Comparison of ENCODE assay signal across 27 cellular contexts in the genomic region with DNA sequence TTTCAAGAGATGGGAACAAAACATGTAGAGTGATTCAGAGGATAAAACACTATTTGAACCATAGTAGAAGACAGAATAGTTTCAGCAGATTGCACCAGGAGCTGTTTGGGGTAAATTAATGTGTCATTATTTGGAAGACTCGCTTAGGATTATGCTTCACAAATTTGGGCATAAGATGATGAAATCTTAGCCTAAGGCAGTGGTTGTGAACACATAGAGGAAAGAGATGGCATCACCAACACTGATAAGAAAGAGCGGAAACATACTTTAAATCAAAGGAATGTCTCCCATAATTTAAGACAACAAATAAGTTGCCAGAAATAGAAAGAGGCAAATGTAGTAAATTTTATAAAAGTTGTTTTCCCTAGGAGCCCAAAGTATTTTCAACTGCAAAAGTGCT.
"Had no signal": no experiment of that assay in that cellular context is flagged by ENCODE, and none has a peak within 500 bp of the region (broad histone marks: within the 10 kb centered on the region; RNA-seq: fewer than 3 reads in every experiment).

No MANE protein-coding gene starts in this region.

- H3K9me3 Mint-ChIP-seq: effector memory CD8-positive, alpha-beta T cell; nephron; stimulated activated effector memory CD8-positive, alpha-beta T cell treated with anti-CD3 and anti-CD28 coated beads, Interleukin-12 subunit alpha, Interleukin-12 subunit beta, amount 100 ng/mL, for 72 hours; T-helper 2 cell treated with Interferon-gamma antibody and Interleukin-4, amounts not matched to agents 5 μg/mL and 100 μg/mL, for 36 hours had no signal

- H3K27ac Mint-ChIP-seq: activated CD4-positive, alpha-beta T cell treated with anti-CD3 and anti-CD28 coated beads for 36 hours; activated CD8-positive, alpha-beta memory T cell treated with anti-CD3 and anti-CD28 coated beads, Interleukin-2, amount 10 ng/mL, durations not matched to agents 7 days and 5 days; activated CD8-positive, alpha-beta T cell treated with anti-CD3 and anti-CD28 coated beads, Interleukin-2, amount 10 ng/mL, durations not matched to agents 7 days and 5 days; activated naive CD8-positive, alpha-beta T cell; effector memory CD8-positive, alpha-beta T cell; stimulated activated effector memory CD8-positive, alpha-beta T cell treated with anti-CD3 and anti-CD28 coated beads, Interleukin-12 subunit alpha, Interleukin-12 subunit beta, amount 100 ng/mL, for 72 hours; T-helper 2 cell treated with Interferon-gamma antibody and Interleukin-4, amounts not matched to agents 5 μg/mL and 100 μg/mL, for 36 hours had no signal

- H3K36me3 Mint-ChIP-seq: activated CD8-positive, alpha-beta memory T cell treated with anti-CD3 and anti-CD28 coated beads, Interleukin-2, amount 10 ng/mL, durations not matched to agents 7 days and 5 days; activated naive CD8-positive, alpha-beta T cell; stimulated activated effector memory CD8-positive, alpha-beta T cell treated with anti-CD3 and anti-CD28 coated beads, Interleukin-12 subunit alpha, Interleukin-12 subunit beta, amount 100 ng/mL, for 72 hours had no signal

- ATAC-seq: activated CD4-positive, alpha-beta T cell treated with anti-CD3 and anti-CD28 coated beads for 36 hours; activated CD8-positive, alpha-beta memory T cell treated with anti-CD3 and anti-CD28 coated beads, Interleukin-2, amount 10 ng/mL, durations not matched to agents 7 days and 5 days; activated CD8-positive, alpha-beta T cell treated with anti-CD3 and anti-CD28 coated beads, Interleukin-2, amount 10 ng/mL, durations not matched to agents 7 days and 5 days; effector memory CD8-positive, alpha-beta T cell; right cardiac atrium; stimulated activated effector memory CD8-positive, alpha-beta T cell treated with anti-CD3 and anti-CD28 coated beads, Interleukin-12 subunit alpha, Interleukin-12 subunit beta, amount 100 ng/mL, for 72 hours had no signal

- H3K4me3 Mint-ChIP-seq: activated CD4-positive, alpha-beta T cell treated with anti-CD3 and anti-CD28 coated beads for 36 hours; activated CD8-positive, alpha-beta memory T cell treated with anti-CD3 and anti-CD28 coated beads, Interleukin-2, amount 10 ng/mL, durations not matched to agents 7 days and 5 days; activated CD8-positive, alpha-beta T cell treated with anti-CD3 and anti-CD28 coated beads, Interleukin-2, amount 10 ng/mL, durations not matched to agents 7 days and 5 days; activated naive CD8-positive, alpha-beta T cell; effector memory CD8-positive, alpha-beta T cell; stimulated activated effector memory CD8-positive, alpha-beta T cell treated with anti-CD3 and anti-CD28 coated beads, Interleukin-12 subunit alpha, Interleukin-12 subunit beta, amount 100 ng/mL, for 72 hours; T-helper 2 cell treated with Interferon-gamma antibody and Interleukin-4, amounts not matched to agents 5 μg/mL and 100 μg/mL, for 36 hours had no signal

- H3K4me3 ChIP-seq: adrenal gland, coronary artery, left ventricle myocardium inferior, lung, spleen, stomach, thyroid gland had no signal

- H3K27ac ChIP-seq: adrenal gland, brain microvascular endothelial cell, coronary artery, left ventricle myocardium inferior, spleen, stomach, thyroid gland had no signal

- H3K9me3 ChIP-seq: adrenal gland, left ventricle myocardium inferior, spleen, stomach, thyroid gland had no signal

- FAIRE-seq: astrocyte, frontal cortex had no signal

- DNase-seq: activated CD4-positive, alpha-beta T cell treated with anti-CD3 and anti-CD28 coated beads for 36 hours; activated CD4-positive, CD25-positive, alpha-beta regulatory T cell; activated CD8-positive, alpha-beta memory T cell treated with anti-CD3 and anti-CD28 coated beads, Interleukin-2, amount 10 ng/mL, durations not matched to agents 7 days and 5 days; activated CD8-positive, alpha-beta T cell treated with anti-CD3 and anti-CD28 coated beads, Interleukin-2, amount 10 ng/mL, durations not matched to agents 7 days and 5 days; activated naive CD4-positive, alpha-beta T cell; activated T-cell treated with anti-CD3 and anti-CD28 coated beads, Interleukin-2, amount 50 U/mL, for 48 hours; adrenal gland; brain microvascular endothelial cell; effector memory CD8-positive, alpha-beta T cell; erythroblast; islet precursor cell; left ventricle myocardium inferior; posterior cingulate gyrus; right cardiac atrium; spleen; stimulated activated CD4-positive, alpha-beta T cell treated with anti-CD3 and anti-CD28 coated beads, Interleukin-2, amount 100 ng/mL, for 48 hours; stomach; T-helper 1 cell; thyroid gland had no signal

- H3K27me3 ChIP-seq: adrenal gland, brain microvascular endothelial cell, thyroid gland had no signal

- H3K36me3 ChIP-seq: adrenal gland, brain microvascular endothelial cell, left ventricle myocardium inferior, spleen, stomach, thyroid gland had no signal
